ENCODE assay signal across 23 cellular contexts in the genomic region with DNA sequence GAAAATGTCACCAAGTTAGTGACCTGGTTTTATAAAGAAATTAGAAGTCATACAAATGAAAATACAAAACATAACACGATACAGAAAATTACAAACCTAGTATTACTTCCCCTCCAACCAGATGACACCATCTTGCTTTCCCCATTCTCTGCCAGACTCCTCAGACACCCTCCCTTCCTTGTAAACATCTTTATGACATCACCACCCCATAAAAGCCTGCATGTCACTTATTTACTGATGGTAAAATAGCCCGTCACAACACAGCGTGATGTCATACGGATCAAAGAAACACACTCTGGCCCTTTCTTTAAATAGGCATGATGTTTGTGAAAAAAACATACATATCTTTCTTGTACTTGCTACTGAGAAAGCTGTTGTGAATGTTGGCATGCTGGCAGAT.
DNase-seq lines count a peak whose midpoint lies in the region; ATAC-seq, FAIRE-seq and TF ChIP-seq lines count a peak whose summit lies in the region.
"Had no signal": no experiment of that assay in that cellular context is flagged by ENCODE, and none has a peak within 500 bp of the region (broad histone marks: within the 10 kb centered on the region; RNA-seq: fewer than 3 reads in every experiment).

No MANE protein-coding gene starts in this region.

- CTCF ChIA-PET in HepG2 (lab: Yijun Ruan, JAX; ENCODE audit: low intra/inter-chr PET ratio, low total read pairs) (no interaction called here), GM12878 (lab: Yijun Ruan, JAX) (no interaction called here)

- H3K4me2 ChIP-seq in HepG2 (ENCODE audit: low read depth, low read length) (no peak overlapping the region), GM12878 (ENCODE audit: control insufficient read depth, insufficient read depth) (no peak overlapping the region), neural progenitor cell (no peak overlapping the region)
- H3K4me2 ChIP-seq: A549; BLaER1 treated with 17β-estradiol and CSF1 and Interleukin-3, amounts not matched to agents 10 nM and 100 nM; GM23338 had no signal

- H3K4me1 Mint-ChIP-seq in neural progenitor cell = peaks cover 2% of the 10 kb centered on the region
- H3K4me1 Mint-ChIP-seq: CD14-positive monocyte; CD8-positive, alpha-beta memory T cell; GM23338 had no signal

- no peak overlapping the region for H2AFZ ChIP-seq in HepG2 (ENCODE audit: low read length)
- no peak overlapping the region for H2AFZ ChIP-seq in GM12878 (ENCODE audit: control insufficient read depth, low read depth, low read length)
- peak overlapping the region; percentile 17 for H2AFZ ChIP-seq in neural progenitor cell (replicated peaks)
- H2AFZ ChIP-seq: GM23338 had no signal

- H3K4me3 ChIP-seq in HepG2 (replicated peaks in 1 of 3; ENCODE audit: insufficient read depth in 1 of 3, low read depth in 2 of 3, low read length in 3 of 3) = no peak overlapping the region
- H3K4me3 ChIP-seq in right lobe of liver = no peak overlapping the region
- no peak overlapping the region for H3K4me3 ChIP-seq in GM12878
- H3K4me3 ChIP-seq in neural progenitor cell = no peak overlapping the region
- H3K4me3 ChIP-seq: A549; BLaER1 treated with 17β-estradiol and CSF1 and Interleukin-3, amounts not matched to agents 10 nM and 100 nM; GM23338 had no signal

- no peak overlapping the region for H3K4me3 Mint-ChIP-seq in neural progenitor cell
- H3K4me3 Mint-ChIP-seq: CD14-positive monocyte; CD4-positive, alpha-beta T cell; CD8-positive, alpha-beta memory T cell; GM23338; H9; HFFc6 had no signal

- in situ Hi-C loops in HepG2 (cut with HindIII; ENCODE audit: extremely low pct_ligation_motif_present, low pct_unique_long_range_greater_than_20kb) = no loop called here
- in situ Hi-C loops in GM12878 (cut with MboI) = no loop called here

- POLR2A ChIA-PET in HepG2 (lab: Yijun Ruan, JAX) = no interaction called here
- POLR2A ChIA-PET in GM12878 (lab: Charles Lee) = no interaction called here

- no peaks in the 10 kb centered on the region for H3K36me3 Mint-ChIP-seq in neural progenitor cell
- H3K36me3 Mint-ChIP-seq: CD14-positive monocyte; CD8-positive, alpha-beta memory T cell had no signal

- FAIRE-seq in HepG2 (lab: Jason Lieb, UNC) = no peak
- no peak for FAIRE-seq in GM12878 (lab: Jason Lieb, UNC)
- FAIRE-seq: A549, D721Med, G401.6 had no signal

- no peaks in the 10 kb centered on the region for H3K27me3 ChIP-seq in HepG2 (ENCODE audit: control insufficient read depth in 1 of 2, insufficient read depth in 2 of 2, low read length in 2 of 2)
- H3K27me3 ChIP-seq in right lobe of liver = no peaks in the 10 kb centered on the region
- no peaks in the 10 kb centered on the region for H3K27me3 ChIP-seq in GM12878 (replicated peaks in 1 of 2; ENCODE audit: control insufficient read depth in 2 of 2, insufficient read depth in 2 of 2, low read length in 1 of 2)
- no peaks in the 10 kb centered on the region for H3K27me3 ChIP-seq in neural progenitor cell
- H3K27me3 ChIP-seq: BE2C; BLaER1 treated with 17β-estradiol and CSF1 and Interleukin-3, amounts not matched to agents 10 nM and 100 nM had no signal

- H3K27me3 Mint-ChIP-seq in neural progenitor cell (ENCODE audit: insufficient read depth, low read depth) = no peaks in the 10 kb centered on the region
- H3K27me3 Mint-ChIP-seq: CD4-positive, alpha-beta T cell had no signal

- H3K4me1 ChIP-seq in HepG2 (ENCODE audit: insufficient read depth, low read length) (no peaks in the 10 kb centered on the region), right lobe of liver (no peaks in the 10 kb centered on the region), GM12878 (ENCODE audit: control insufficient read depth, insufficient read depth, low read length) (no peaks in the 10 kb centered on the region), neural progenitor cell (no peaks in the 10 kb centered on the region)
- H3K4me1 ChIP-seq: A549; BE2C; BLaER1 treated with 17β-estradiol and CSF1 and Interleukin-3, amounts not matched to agents 10 nM and 100 nM had no signal

- H3K36me3 ChIP-seq in HepG2 (replicated peaks in 1 of 2; ENCODE audit: control insufficient read depth in 1 of 2, insufficient read depth in 2 of 2, low read length in 2 of 2) = no peaks in the 10 kb centered on the region
- no peaks in the 10 kb centered on the region for H3K36me3 ChIP-seq in right lobe of liver
- H3K36me3 ChIP-seq in GM12878 (ENCODE audit: control insufficient read depth in 2 of 2, insufficient read depth in 2 of 2, low read length in 1 of 2) = no peaks in the 10 kb centered on the region
- no peaks in the 10 kb centered on the region for H3K36me3 ChIP-seq in neural progenitor cell
- H3K36me3 ChIP-seq: BE2C; BLaER1 treated with 17β-estradiol and CSF1 and Interleukin-3, amounts not matched to agents 10 nM and 100 nM had no signal

- no peak for TF ChIP-seq RAD21 in HepG2 (CRISPR knock-in tag; IDR thresholded peaks at IDR 0.05)
- TF ChIP-seq RAD21 in GM12878 (IDR thresholded peaks at IDR 0.05; ENCODE audit: insufficient read depth, low read depth, low read length) = no peak

- whole genome bisulfite sequencing in HepG2 (ENCODE audit: low lambda C conversion rate) = 40% methylated on average over 4 of the region's 4 CpGs
- 64% methylated on average over 4 of the region's 4 CpGs for WGBS in right lobe of liver (ENCODE audit: insufficient coverage, low coverage, low lambda C conversion rate, missing lambda C conversion rate)
- WGBS in GM12878 (ENCODE audit: insufficient coverage, insufficient replicate concordance, low lambda C conversion rate, missing lambda C conversion rate) = 26% methylated on average over 4 of the region's 4 CpGs

- ATAC-seq in HepG2 = no peak
- no peak for ATAC-seq in right lobe of liver
- no peak for ATAC-seq in GM12878
- ATAC-seq: A549, GM23338, HCT116 had no signal

- TF ChIP-seq CTCF in HepG2 (CRISPR knock-in tag; IDR thresholded peaks at IDR 0.05) = no peak
- TF ChIP-seq CTCF in right lobe of liver (IDR thresholded peaks at IDR 0.05) = no peak
- TF ChIP-seq CTCF in GM12878 (IDR thresholded peaks at IDR 0.05 in 2 of 3, conservative IDR thresholded peaks at IDR 0.05 in 1 of 3; ENCODE audit: control insufficient read depth in 2 of 3, extremely low read depth in 1 of 3, insufficient read depth in 1 of 3, low read depth in 3 of 3, low read length in 3 of 3) = no peak
- TF ChIP-seq CTCF in neural progenitor cell (IDR thresholded peaks at IDR 0.05) = no peak

- H3K9me3 ChIP-seq in HepG2 (ENCODE audit: low read length) = no peaks in the 10 kb centered on the region
- no peaks in the 10 kb centered on the region for H3K9me3 ChIP-seq in right lobe of liver
- H3K9me3 ChIP-seq in GM12878 (replicated peaks; ENCODE audit: control insufficient read depth, insufficient read depth, low read length) = no peaks in the 10 kb centered on the region
- H3K9me3 ChIP-seq in neural progenitor cell (ENCODE audit: low read depth) = no peaks in the 10 kb centered on the region
- H3K9me3 ChIP-seq: A549; BE2C; BLaER1 treated with 17β-estradiol and CSF1 and Interleukin-3, amounts not matched to agents 10 nM and 100 nM had no signal

- H4K20me1 ChIP-seq in HepG2 (ENCODE audit: insufficient read depth, low read length) = no peaks in the 10 kb centered on the region
- H4K20me1 ChIP-seq in GM12878 (ENCODE audit: control insufficient read depth, insufficient read depth) = no peaks in the 10 kb centered on the region
- H4K20me1 ChIP-seq in neural progenitor cell (ENCODE audit: low read depth) = no peaks in the 10 kb centered on the region
- H4K20me1 ChIP-seq: BLaER1 treated with 17β-estradiol and CSF1 and Interleukin-3, amounts not matched to agents 10 nM and 100 nM had no signal

- TF ChIP-seq EP300 in HepG2 (IDR thresholded peaks at IDR 0.05; ENCODE audit: low read depth in 2 of 2, low read length in 2 of 2) (no peak), HepG2 (CRISPR knock-in tag; IDR thresholded peaks at IDR 0.05; ENCODE audit: borderline replicate concordance) (no peak), GM12878 (IDR thresholded peaks at IDR 0.05; ENCODE audit: borderline replicate concordance in 1 of 2, control insufficient read depth in 1 of 2, low read depth in 2 of 2, low read length in 2 of 2) (no peak)

- H3K27ac Mint-ChIP-seq in neural progenitor cell = no peak overlapping the region
- H3K27ac Mint-ChIP-seq: CD4-positive, alpha-beta T cell; CD8-positive, alpha-beta memory T cell; GM23338; H9; HFFc6 had no signal

- H3K79me2 ChIP-seq in HepG2 (ENCODE audit: insufficient read depth, low read length) (no peaks in the 10 kb centered on the region), GM12878 (ENCODE audit: control insufficient read depth, insufficient read depth, low read length) (no peaks in the 10 kb centered on the region), neural progenitor cell (ENCODE audit: low read depth) (no peaks in the 10 kb centered on the region)

- H3K9ac ChIP-seq in HepG2 (ENCODE audit: insufficient read depth, low read depth, low read length) = no peak overlapping the region
- no peak overlapping the region for H3K9ac ChIP-seq in GM12878 (ENCODE audit: control insufficient read depth, insufficient read depth, low read length)
- H3K9ac ChIP-seq in neural progenitor cell = no peak overlapping the region
- H3K9ac ChIP-seq: BLaER1 treated with 17β-estradiol and CSF1 and Interleukin-3, amounts not matched to agents 10 nM and 100 nM had no signal

- H3K9me3 Mint-ChIP-seq in neural progenitor cell = peaks cover 2% of the 10 kb centered on the region
- H3K9me3 Mint-ChIP-seq: CD4-positive, alpha-beta T cell; H9 had no signal

- intact Hi-C loops in HepG2 (cut with micrococcal nuclease; ENCODE audit: unreplicated experiment) = no loop called here
- intact Hi-C loops in right lobe of liver (cut with DNase I) = no loop called here
- intact Hi-C loops in GM12878 (cut with micrococcal nuclease; ENCODE audit: unreplicated experiment) = no loop called here

- SMC1A ChIA-PET in GM12878 (lab: Charles Lee; ENCODE audit: uncharacterized antibody, unreplicated experiment) = no interaction called here

- DNase-seq in HepG2 (ENCODE audit: low spot score) = no peak
- no peak for DNase-seq in right lobe of liver
- no peak for DNase-seq in GM12878 (ENCODE audit: low read depth, low spot score)
- DNase-seq in neural progenitor cell (ENCODE audit: low spot score) = no peak
- no peak for DNase-seq in NOMO-1 (lab: John Stamatoyannopoulos, UW; ENCODE audit: unreplicated experiment in 2 of 2)
- DNase-seq in stimulated activated CD4-positive, alpha-beta T cell treated with anti-CD3 and anti-CD28 coated beads, Interleukin-4, amount 100 ng/mL, for 1 hour = no peak
- DNase-seq: 8988T; ACHN; AML-193; BE2C; CD4-positive, alpha-beta T cell; CD8-positive, alpha-beta memory T cell; DMS 273 treated with DMSO at 0.1 percent for 48 hours; DND-41; H9; HFFc6 had no signal

- RAD21 ChIA-PET in GM12878 (lab: Charles Lee; ENCODE audit: unreplicated experiment) = no interaction called here

- TF ChIP-seq POLR2A in HepG2 (IDR thresholded peaks at IDR 0.05; ENCODE audit: insufficient read depth in 1 of 2, low read depth in 2 of 2, low read length in 2 of 2) = no peak
- no peak for TF ChIP-seq POLR2A in right lobe of liver (IDR thresholded peaks at IDR 0.05)
- TF ChIP-seq POLR2A in GM12878 (IDR thresholded peaks at IDR 0.05; ENCODE audit: low read depth, low read length) = no peak

- BruUV-seq in HepG2 (replicated peaks; lab: Mats Ljungman, UMichigan) (no TSS peak), GM12878 (replicated peaks; lab: Mats Ljungman, UMichigan) (no TSS peak)

- no peaks in the 10 kb centered on the region for H3F3A ChIP-seq in neural progenitor cell (ENCODE audit: low read depth)

- no peak overlapping the region for H3K27ac ChIP-seq in HepG2 (ENCODE audit: extremely low read length, insufficient read depth, low read length)
- H3K27ac ChIP-seq in right lobe of liver = no peak overlapping the region
- H3K27ac ChIP-seq in GM12878 (ENCODE audit: control insufficient read depth, insufficient read depth) = no peak overlapping the region
- no peak overlapping the region for H3K27ac ChIP-seq in neural progenitor cell
- H3K27ac ChIP-seq: A549; BLaER1 treated with 17β-estradiol and CSF1 and Interleukin-3, amounts not matched to agents 10 nM and 100 nM had no signal
